In the genomic region with DNA sequence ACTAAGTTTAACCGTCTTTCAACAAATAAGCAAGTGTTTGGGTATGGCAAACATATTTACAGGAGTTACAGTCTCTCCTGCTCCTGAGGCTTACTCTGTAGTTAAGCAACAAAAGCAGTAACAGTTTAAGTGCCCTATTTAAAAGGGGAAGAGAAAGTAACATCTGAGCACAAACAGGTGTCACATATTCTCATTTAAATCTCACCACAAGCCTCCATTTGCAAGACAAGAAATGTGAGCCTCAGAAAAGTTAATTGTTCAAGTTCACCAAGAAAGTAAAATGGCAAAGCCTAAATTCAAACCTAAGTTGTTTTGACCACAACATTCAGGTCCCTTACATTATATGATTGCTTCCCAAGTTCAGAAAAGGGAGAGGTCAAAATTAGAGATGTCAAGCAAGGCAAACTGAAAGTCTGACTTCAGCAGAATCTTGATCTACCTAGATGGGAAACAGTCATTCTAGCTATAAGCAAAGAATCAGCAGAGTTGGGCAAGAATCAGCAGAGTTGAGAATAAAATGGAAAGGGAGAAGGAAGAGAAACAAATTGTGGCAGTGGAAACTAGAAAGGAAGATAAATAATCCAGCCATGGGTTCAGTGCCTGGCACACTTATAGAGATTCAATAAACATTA, we compare ENCODE assay signal across 9 cellular contexts.
A peak's percentile ranks its signal among the peaks of the same experiment; 100 is the strongest.
DNase-seq lines count a peak whose midpoint lies in the region; ATAC-seq, FAIRE-seq and TF ChIP-seq lines count a peak whose summit lies in the region.
"Had no signal": no experiment of that assay in that cellular context is flagged by ENCODE, and none has a peak within 500 bp of the region (broad histone marks: within the 10 kb centered on the region; RNA-seq: fewer than 3 reads in every experiment).

No MANE protein-coding gene starts in this region.

- peaks cover 75% of the 10 kb centered on the region for H3K79me2 ChIP-seq in DOHH2 (ENCODE audit: control insufficient read depth, low read length)

- H3K36me3 Mint-ChIP-seq in activated naive CD4-positive, alpha-beta T cell treated with anti-CD3 and anti-CD28 coated beads, Interleukin-2, amount 10 ng/mL, durations not matched to agents 7 days and 5 days: peaks cover 3% of the 10 kb centered on the region

- no peak for TF ChIP-seq CTCF in DOHH2 (IDR thresholded peaks at IDR 0.05; ENCODE audit: low read depth, low read length, poor library complexity, severe bottlenecking)

- no peak for FAIRE-seq in urothelium cell line (lab: Jason Lieb, UNC)

- CTCF ChIA-PET in activated naive CD4-positive, alpha-beta T cell treated with anti-CD3 and anti-CD28 coated beads, Interleukin-2, amount 10 ng/mL, durations not matched to agents 7 days and 5 days (lab: Charles Lee): no interaction called here

- H3K4me3 ChIP-seq in DOHH2 (ENCODE audit: low read length): peak overlapping the region; percentile 59
- H3K4me3 ChIP-seq in effector memory CD4-positive, alpha-beta T cell (ENCODE audit: insufficient read depth, low read depth, low read length, poor library complexity, severe bottlenecking): no peak overlapping the region
- H3K4me3 ChIP-seq: lung had no signal

- H3K4me3 Mint-ChIP-seq in activated naive CD4-positive, alpha-beta T cell treated with anti-CD3 and anti-CD28 coated beads, Interleukin-2, amount 10 ng/mL, durations not matched to agents 7 days and 5 days: no peak overlapping the region

- peak; percentile 44 for DNase-seq in NOMO-1 treated with dmso at 0.1 percent for 144 hours (lab: John Stamatoyannopoulos, UW; ENCODE audit: unreplicated experiment)
- no peak for DNase-seq in urothelium cell line (ENCODE audit: low spot score)
- DNase-seq in activated naive CD4-positive, alpha-beta T cell treated with anti-CD3 and anti-CD28 coated beads, Interleukin-2, amount 10 ng/mL, durations not matched to agents 7 days and 5 days: no peak
- no peak for DNase-seq in DMS 273 (lab: John Stamatoyannopoulos, UW; ENCODE audit: unreplicated experiment)
- DNase-seq in effector memory CD4-positive, alpha-beta T cell: no peak

- H3K27me3 ChIP-seq in DOHH2 (ENCODE audit: control insufficient read depth, low read length): no peaks in the 10 kb centered on the region
- no peaks in the 10 kb centered on the region for H3K27me3 ChIP-seq in effector memory CD4-positive, alpha-beta T cell (replicated peaks; ENCODE audit: control insufficient read depth, insufficient read depth, low read length, poor library complexity, severe bottlenecking)

- peak overlapping the region; percentile 71 for H3K4me2 ChIP-seq in DOHH2 (ENCODE audit: low read length)

- H3F3A ChIP-seq in DOHH2 (ENCODE audit: control insufficient read depth, insufficient read depth): peaks cover 52% of the 10 kb centered on the region

- H3K27ac ChIP-seq in DOHH2 (ENCODE audit: low read depth, low read length): peak overlapping the region; percentile 98
- H3K27ac ChIP-seq in effector memory CD4-positive, alpha-beta T cell (ENCODE audit: insufficient read depth, low read length, poor library complexity, severe bottlenecking): no peak overlapping the region

- H3K9me2 ChIP-seq in DOHH2 (replicated peaks; ENCODE audit: control insufficient read depth, low read length): no peaks in the 10 kb centered on the region

- no peak overlapping the region for H3K27ac Mint-ChIP-seq in activated naive CD4-positive, alpha-beta T cell treated with anti-CD3 and anti-CD28 coated beads, Interleukin-2, amount 10 ng/mL, durations not matched to agents 7 days and 5 days

- H3K36me3 ChIP-seq in DOHH2 (ENCODE audit: control insufficient read depth, low read length): peaks cover 91% of the 10 kb centered on the region
- peaks cover 6% of the 10 kb centered on the region for H3K36me3 ChIP-seq in effector memory CD4-positive, alpha-beta T cell (ENCODE audit: control insufficient read depth, insufficient read depth, low read length)

- H4K20me1 ChIP-seq in DOHH2 (ENCODE audit: control insufficient read depth, insufficient read depth, low read depth, low read length): no peaks in the 10 kb centered on the region

- H3K4me1 Mint-ChIP-seq in activated naive CD4-positive, alpha-beta T cell treated with anti-CD3 and anti-CD28 coated beads, Interleukin-2, amount 10 ng/mL, durations not matched to agents 7 days and 5 days: peaks cover 2% of the 10 kb centered on the region

- H3K4me1 ChIP-seq in DOHH2 (ENCODE audit: control insufficient read depth, low read length): peaks cover 100% of the 10 kb centered on the region
- no peaks in the 10 kb centered on the region for H3K4me1 ChIP-seq in effector memory CD4-positive, alpha-beta T cell (ENCODE audit: control insufficient read depth, insufficient read depth, low read length, poor library complexity, severe bottlenecking)

- ATAC-seq in GM19463 (IDR thresholded peaks at IDR 0.05; ENCODE audit: unreplicated experiment): peak; percentile 94
- peak; percentile 84 for ATAC-seq in HG03060 (IDR thresholded peaks at IDR 0.05; ENCODE audit: low read depth, unreplicated experiment)

- no peaks in the 10 kb centered on the region for H3K9me3 ChIP-seq in DOHH2 (ENCODE audit: control insufficient read depth, insufficient read depth, low read length)
- no peaks in the 10 kb centered on the region for H3K9me3 ChIP-seq in effector memory CD4-positive, alpha-beta T cell (ENCODE audit: control insufficient read depth, low read length)

- no peaks in the 10 kb centered on the region for H3K27me3 Mint-ChIP-seq in activated naive CD4-positive, alpha-beta T cell treated with anti-CD3 and anti-CD28 coated beads, Interleukin-2, amount 10 ng/mL, durations not matched to agents 7 days and 5 days

- no peaks in the 10 kb centered on the region for H3K9me3 Mint-ChIP-seq in activated naive CD4-positive, alpha-beta T cell treated with anti-CD3 and anti-CD28 coated beads, Interleukin-2, amount 10 ng/mL, durations not matched to agents 7 days and 5 days
